27 cellular contexts compared by ENCODE assay signal in the genomic region with DNA sequence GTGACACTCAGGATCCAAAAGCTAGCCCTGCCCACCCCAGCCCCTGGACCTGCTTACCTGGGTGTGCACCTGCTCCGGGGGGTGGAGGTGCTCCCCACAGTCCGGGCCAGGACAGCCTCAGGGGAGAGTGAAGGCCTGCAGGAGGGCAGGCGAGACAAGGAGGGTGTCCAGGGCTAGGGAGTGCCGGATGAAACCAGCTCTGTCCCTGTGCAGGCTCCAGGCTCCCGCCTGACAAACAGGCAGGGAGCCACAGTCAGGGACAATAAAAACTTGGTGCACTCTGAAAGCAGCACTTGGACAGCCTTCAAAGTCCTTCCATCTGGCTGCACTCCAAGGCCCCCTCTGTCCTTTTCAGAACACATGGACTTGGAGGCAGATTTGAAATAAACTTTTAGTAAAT. TPM values are rescaled to one million over a fixed set of nuclear protein-coding genes. Genes with fewer than 3 reads are reported as not detected.
DNase-seq lines count a peak whose midpoint lies in the region; ATAC-seq, FAIRE-seq and TF ChIP-seq lines count a peak whose summit lies in the region.
"Had no signal": no experiment of that assay in that cellular context is flagged by ENCODE, and none has a peak within 500 bp of the region (broad histone marks: within the 10 kb centered on the region; RNA-seq: fewer than 3 reads in every experiment).

No MANE protein-coding gene starts in this region.

- H3K79me1 ChIP-seq in H1 (ENCODE audit: low read depth, low read length) = peaks cover 16% of the 10 kb centered on the region

- no peak overlapping the region for H3K4ac ChIP-seq in H1 (replicated peaks; ENCODE audit: insufficient read length, low read depth, low read length)

- H3K23me2 ChIP-seq in H1 (ENCODE audit: low read depth, low read length) = peaks cover 9% of the 10 kb centered on the region

- no peak overlapping the region for H3K9ac ChIP-seq in H1 (replicated peaks in 1 of 4; ENCODE audit: extremely low read depth in 1 of 4, low read depth in 3 of 4, low read length in 3 of 4)

- TF ChIP-seq CTCF in RWPE2 (IDR thresholded peaks at IDR 0.05; ENCODE audit: poor library complexity, severe bottlenecking) (no peak), H1 (IDR thresholded peaks at IDR 0.05; ENCODE audit: control extremely low read depth in 1 of 3, insufficient read depth in 1 of 3, low read depth in 1 of 3, low read length in 3 of 3) (no peak), thyroid gland (IDR thresholded peaks at IDR 0.05) (no peak)

- no peak overlapping the region for H4K5ac ChIP-seq in H1 (ENCODE audit: insufficient read length, low read depth, low read length)

- TF ChIP-seq EP300 in H1 (IDR thresholded peaks at IDR 0.05; ENCODE audit: borderline replicate concordance in 1 of 2, low read depth in 2 of 2, low read length in 2 of 2) = no peak

- peaks cover 20% of the 10 kb centered on the region for H3K36me3 Mint-ChIP-seq in activated naive CD4-positive, alpha-beta T cell treated with anti-CD3 and anti-CD28 coated beads, Interleukin-2, amount 10 ng/mL, durations not matched to agents 7 days and 5 days
- H3K36me3 Mint-ChIP-seq: memory B cell had no signal

- intact Hi-C loops in thyroid gland (cut with DNase I) = no loop called here

- H3K4me1 ChIP-seq in RWPE2 (ENCODE audit: insufficient read depth, poor library complexity, severe bottlenecking) (no peaks in the 10 kb centered on the region), H1 (replicated peaks in 1 of 4; ENCODE audit: control insufficient read depth in 3 of 4, insufficient read depth in 4 of 4, low read length in 3 of 4) (peaks cover 0 to 20% (median 12%) of the 10 kb centered on the region in 4 experiments; a peak in 6 of 7 replicates), thyroid gland (peaks cover 20 to 38% of the 10 kb centered on the region in 2 donors)

- no peaks in the 10 kb centered on the region for H3K9me3 Mint-ChIP-seq in activated naive CD4-positive, alpha-beta T cell treated with anti-CD3 and anti-CD28 coated beads, Interleukin-2, amount 10 ng/mL, durations not matched to agents 7 days and 5 days
- H3K9me3 Mint-ChIP-seq: activated CD4-positive, alpha-beta memory T cell treated with anti-CD3 and anti-CD28 coated beads for 36 hours; activated naive CD8-positive, alpha-beta T cell treated with anti-CD3 and anti-CD28 coated beads, Interleukin-2, amount 10 ng/mL, durations not matched to agents 7 days and 5 days; memory B cell; nephron progenitor cell had no signal

- H3K27ac ChIP-seq in RWPE2 (ENCODE audit: poor library complexity, severe bottlenecking) (peak overlapping the region; percentile 8), H1 (ENCODE audit: low read depth, low read length) (no peak overlapping the region), thyroid gland (no peak overlapping the region)
- H3K27ac ChIP-seq: PC-9, upper lobe of left lung had no signal

- H3K79me2 ChIP-seq in H1 (ENCODE audit: control insufficient read depth in 1 of 2, insufficient read depth in 2 of 2, low read length in 2 of 2) = peaks cover 0 to 2% of the 10 kb centered on the region in 2 experiments; a peak in 1 of 4 replicates

- no peak for TF ChIP-seq RAD21 in H1 (IDR thresholded peaks at IDR 0.05 in 1 of 2, conservative IDR thresholded peaks at IDR 0.05 in 1 of 2; ENCODE audit: low read depth in 2 of 2, low read length in 2 of 2)

- POLR2A ChIA-PET in H1 (lab: Charles Lee; ENCODE audit: partially characterized antibody) = interaction anchor here (0.7 to 25.4 kb wide), 10 partner anchors 9 to 52 kb away, joined by 3 to 455 read pairs (median 6); partner anchors contain the start of genes CLDN6, HCFC1R1, KREMEN2 and PKMYT1

- TF ChIP-seq POLR2A in H1 (IDR thresholded peaks at IDR 0.05; ENCODE audit: control extremely low read depth in 1 of 2, low read depth in 2 of 2, low read length in 2 of 2) (peak in 1 of 2 experiments; percentile 39; a peak in 2 of 3 replicates), thyroid gland (IDR thresholded peaks at IDR 0.05) (no peak)

- H3K14ac ChIP-seq in H1 (ENCODE audit: insufficient read length) = no peak overlapping the region

- H3K18ac ChIP-seq in H1 (ENCODE audit: extremely low read depth, low read length) = no peak overlapping the region

- no peak overlapping the region for H2BK120ac ChIP-seq in H1 (replicated peaks; ENCODE audit: low read depth, low read length)

- H3K27me3 ChIP-seq in RWPE2 (ENCODE audit: insufficient read depth, poor library complexity, severe bottlenecking) (no peaks in the 10 kb centered on the region), H1 (replicated peaks in 1 of 4; ENCODE audit: control insufficient read depth in 3 of 4, extremely low read depth in 1 of 4, insufficient read depth in 3 of 4, low read length in 3 of 4) (peaks cover 0 to 7% (median 4%) of the 10 kb centered on the region in 4 experiments; a peak in 5 of 7 replicates), thyroid gland (no peaks in the 10 kb centered on the region)

- H3K9me3 ChIP-seq in RWPE2 (ENCODE audit: severe bottlenecking) (no peaks in the 10 kb centered on the region), H1 (ENCODE audit: insufficient read depth in 2 of 2, low read depth in 1 of 2, low read length in 1 of 2) (no peaks in the 10 kb centered on the region), thyroid gland (no peaks in the 10 kb centered on the region)
- H3K9me3 ChIP-seq: upper lobe of left lung had no signal

- H2BK12ac ChIP-seq in H1 (ENCODE audit: low read depth, low read length) = no peak overlapping the region

- H4K8ac ChIP-seq in H1 (ENCODE audit: extremely low read depth, insufficient read depth, low read length) = no peak overlapping the region; the same call in 1 of the 2 replicates

- no peak for DNase-seq in activated naive CD4-positive, alpha-beta T cell treated with anti-CD3 and anti-CD28 coated beads, Interleukin-2, amount 10 ng/mL, durations not matched to agents 7 days and 5 days
- no peak for DNase-seq in activated naive CD4-positive, alpha-beta T cell (lab: John Stamatoyannopoulos, UW)
- DNase-seq in RWPE2 (ENCODE audit: low spot score) = no peak
- DNase-seq in H1 (ENCODE audit: low read depth in 1 of 2, low spot score in 2 of 2) = no peak
- DNase-seq in thyroid gland = peak; percentile 78 to 83
- no peak for DNase-seq in cerebellum (ENCODE audit: low spot score)
- no peak for DNase-seq in effector CD4-positive, alpha-beta T cell
- no peak for DNase-seq in middle frontal gyrus (ENCODE audit: extremely low spot score, low spot score)
- DNase-seq: ACHN; activated CD4-positive, alpha-beta memory T cell treated with anti-CD3 and anti-CD28 coated beads for 36 hours; activated naive CD8-positive, alpha-beta T cell treated with anti-CD3 and anti-CD28 coated beads, Interleukin-2, amount 10 ng/mL, durations not matched to agents 7 days and 5 days; effector memory CD4-positive, alpha-beta T cell; GOT3; islet precursor cell; MV-4-11; NCI-H2029 treated with DMSO at 0.1 percent for 48 hours; NCI-H524 treated with DMSO at 0.1 percent for 48 hours; nephron progenitor cell; PC-9; retina; stimulated activated naive CD4-positive, alpha-beta T cell treated with Interleukin-2 at 50 U/mL for 16 hours had no signal

- no peak overlapping the region for H2BK20ac ChIP-seq in H1 (ENCODE audit: low read length)

- ATAC-seq in RWPE2 (ENCODE audit: low read depth) = no peak
- ATAC-seq: SK-N-SH treated with all-trans-retinoic acid at 6 μM for 48 hours had no signal

- H4K91ac ChIP-seq in H1 (replicated peaks; ENCODE audit: insufficient read length, low read length) = no peak overlapping the region

- peaks cover 35% of the 10 kb centered on the region for H3K4me1 Mint-ChIP-seq in activated naive CD4-positive, alpha-beta T cell treated with anti-CD3 and anti-CD28 coated beads, Interleukin-2, amount 10 ng/mL, durations not matched to agents 7 days and 5 days

- H3K36me3 ChIP-seq in RWPE2 (ENCODE audit: low read depth) (peaks cover 63% of the 10 kb centered on the region), H1 (ENCODE audit: control insufficient read depth in 2 of 4, insufficient read depth in 4 of 4, low read length in 3 of 4) (peaks cover 20 to 46% (median 33%) of the 10 kb centered on the region in 4 experiments), thyroid gland (no peaks in the 10 kb centered on the region)
- H3K36me3 ChIP-seq: upper lobe of left lung had no signal

- H3K4me3 Mint-ChIP-seq in activated naive CD4-positive, alpha-beta T cell treated with anti-CD3 and anti-CD28 coated beads, Interleukin-2, amount 10 ng/mL, durations not matched to agents 7 days and 5 days = no peak overlapping the region
- H3K4me3 Mint-ChIP-seq: activated CD4-positive, alpha-beta memory T cell treated with anti-CD3 and anti-CD28 coated beads for 36 hours; activated naive CD8-positive, alpha-beta T cell treated with anti-CD3 and anti-CD28 coated beads, Interleukin-2, amount 10 ng/mL, durations not matched to agents 7 days and 5 days; memory B cell; nephron progenitor cell had no signal

- H3K56ac ChIP-seq in H1 (replicated peaks; ENCODE audit: insufficient read length, low read depth, low read length) = no peak overlapping the region

- peaks cover 10% of the 10 kb centered on the region for H3K27me3 Mint-ChIP-seq in activated naive CD4-positive, alpha-beta T cell treated with anti-CD3 and anti-CD28 coated beads, Interleukin-2, amount 10 ng/mL, durations not matched to agents 7 days and 5 days

- no peak overlapping the region for H3K23ac ChIP-seq in H1 (ENCODE audit: insufficient read length)

- H3K27ac Mint-ChIP-seq in activated naive CD4-positive, alpha-beta T cell treated with anti-CD3 and anti-CD28 coated beads, Interleukin-2, amount 10 ng/mL, durations not matched to agents 7 days and 5 days = peak overlapping the region; percentile 49
- H3K27ac Mint-ChIP-seq: activated CD4-positive, alpha-beta memory T cell treated with anti-CD3 and anti-CD28 coated beads for 36 hours; activated naive CD8-positive, alpha-beta T cell treated with anti-CD3 and anti-CD28 coated beads, Interleukin-2, amount 10 ng/mL, durations not matched to agents 7 days and 5 days; memory B cell; nephron progenitor cell had no signal

- 90% methylated on average over 5 of the region's 5 CpGs; no CpG with 5 or more reads in 1 of the 2 experiments for WGBS in H1 (ENCODE audit: extremely low coverage in 1 of 2, insufficient coverage in 1 of 2, insufficient read length in 1 of 2, insufficient replicate concordance in 2 of 2, low coverage in 1 of 2, low lambda C conversion rate in 2 of 2, missing lambda C conversion rate in 1 of 2), 2 experiments
- 29 to 58% methylated on average over 4 of the region's 5 CpGs for WGBS in thyroid gland, 2 donors

- no peak overlapping the region for H3K4me2 ChIP-seq in H1 (ENCODE audit: insufficient read depth in 1 of 2, low read depth in 2 of 2, low read length in 2 of 2)
- H3K4me2 ChIP-seq: PC-9 had no signal

- CTCF ChIA-PET in activated naive CD4-positive, alpha-beta T cell treated with anti-CD3 and anti-CD28 coated beads, Interleukin-2, amount 10 ng/mL, durations not matched to agents 7 days and 5 days (lab: Charles Lee) = no interaction called here
- CTCF ChIA-PET in H1 (lab: Charles Lee; ENCODE audit: partially characterized antibody) = interaction anchor here (0.8 to 2.8 kb wide), 10 partner anchors 9 to 86 kb away, joined by 3 to 15 read pairs (median 4); partner anchors contain the start of genes CLDN6 and KREMEN2

- no peak overlapping the region for H2AK5ac ChIP-seq in H1 (ENCODE audit: low read depth, low read length)

- H3K4me3 ChIP-seq in RWPE2 (ENCODE audit: severe bottlenecking) = no peak overlapping the region
- no peak overlapping the region for H3K4me3 ChIP-seq in H1 (ENCODE audit: extremely low read depth in 1 of 4, insufficient read depth in 2 of 4, low read depth in 3 of 4, low read length in 4 of 4)
- H3K4me3 ChIP-seq in thyroid gland (replicated peaks in 1 of 3) = no peak overlapping the region
- H3K4me3 ChIP-seq: PC-9, upper lobe of left lung had no signal

- no peak overlapping the region for H2AFZ ChIP-seq in H1 (ENCODE audit: low read length)
- H2AFZ ChIP-seq: PC-9 had no signal

- peaks cover 29 to 36% of the 10 kb centered on the region in 2 experiments for H4K20me1 ChIP-seq in H1 (replicated peaks in 1 of 2; ENCODE audit: control insufficient read depth in 1 of 2, insufficient read depth in 2 of 2, low read length in 2 of 2)

- no peak overlapping the region for H2BK5ac ChIP-seq in H1 (ENCODE audit: low read depth, low read length)

- no peak overlapping the region for H2BK15ac ChIP-seq in H1 (ENCODE audit: low read length)

- no peak for FAIRE-seq in H1 (lab: Jason Lieb, UNC)
- FAIRE-seq: G401.6 had no signal

RNA-seq across cellular contexts. Expression of gene PAQR4, which starts 3.9 kb away (rescaled TPM):
- total RNA-seq in H1 (2021; fragmentation: NEBNext Ultra II Directional; extraction: Animal tissue kit (Norgen Biotek cat#: 25700)) = 28.2 and 28.8 TPM in 2 replicates
- polyA plus RNA-seq in H1 (2011; rRNA removed) = 34.6 and 52.8 TPM in 2 replicates
- polyA plus RNA-seq in H1 (2011; cell fraction: cytosol; rRNA removed) = 28.3 TPM
- polyA plus RNA-seq in H1 (2011; cell fraction: nucleus; rRNA removed) = 78.3 TPM
- 20.3 to 25.4 TPM (median 23.6 TPM) in 4 replicates for polyA plus RNA-seq in H1 (2012, experiment 1 of 2)
- polyA plus RNA-seq in H1 (2012, experiment 2 of 2) = 28.0 TPM
- 32.2 TPM for polyA plus RNA-seq in H1 (2013, experiment 1 of 2)
- 33.2 TPM for polyA plus RNA-seq in H1 (2013, experiment 2 of 2)
- 17.1 and 17.9 TPM in 2 replicates for polyA minus RNA-seq in H1 (2011; rRNA and poly(A)+ RNA removed)
- 22.5 TPM for polyA minus RNA-seq in H1 (2011; cell fraction: cytosol; rRNA and poly(A)+ RNA removed)
- polyA minus RNA-seq in H1 (2011; cell fraction: nucleus; rRNA and poly(A)+ RNA removed) = 15.5 TPM
- 1 to 10 TPM; 2.8 to 5.6 (median 3.3) TPM for total RNA-seq in thyroid gland
- 17.5 TPM for total RNA-seq in cerebellum

RNA-seq across cellular contexts. Expression of gene PKMYT1, which starts 7.2 kb away (rescaled TPM):
- 74.7 and 83.6 TPM in 2 replicates for total RNA-seq in H1 (2021; fragmentation: NEBNext Ultra II Directional; extraction: Animal tissue kit (Norgen Biotek cat#: 25700))
- polyA plus RNA-seq in H1 (2011; rRNA removed) = 85.2 and 180 TPM in 2 replicates
- 47.7 TPM for polyA plus RNA-seq in H1 (2011; cell fraction: cytosol; rRNA removed)
- 210 TPM for polyA plus RNA-seq in H1 (2011; cell fraction: nucleus; rRNA removed)
- 52.2 to 75.7 TPM (median 70.6 TPM) in 4 replicates for polyA plus RNA-seq in H1 (2012, experiment 1 of 2)
- polyA plus RNA-seq in H1 (2012, experiment 2 of 2) = 62.9 TPM
- 113 TPM for polyA plus RNA-seq in H1 (2013, experiment 1 of 2)
- 117 TPM for polyA plus RNA-seq in H1 (2013, experiment 2 of 2)
- 14.7 and 15.1 TPM in 2 replicates for polyA minus RNA-seq in H1 (2011; rRNA and poly(A)+ RNA removed)
- polyA minus RNA-seq in H1 (2011; cell fraction: cytosol; rRNA and poly(A)+ RNA removed) = 22.3 TPM
- 61.8 TPM for polyA minus RNA-seq in H1 (2011; cell fraction: nucleus; rRNA and poly(A)+ RNA removed)
- total RNA-seq in thyroid gland = under 1 TPM in 2 of 4 donors, not detected in 2; 0.81 to 0.88 TPM
- total RNA-seq in cerebellum = 5.0 TPM

RNA-seq across cellular contexts. Expression of gene KREMEN2, which starts 9.0 kb away (rescaled TPM):
- 6.6 and 7.8 TPM in 2 replicates for total RNA-seq in H1 (2021; fragmentation: NEBNext Ultra II Directional; extraction: Animal tissue kit (Norgen Biotek cat#: 25700))
- polyA plus RNA-seq in H1 (2011; rRNA removed) = 7.0 and 10.4 TPM in 2 replicates
- 8.8 TPM for polyA plus RNA-seq in H1 (2011; cell fraction: cytosol; rRNA removed)
- polyA plus RNA-seq in H1 (2011; cell fraction: nucleus; rRNA removed) = 16.5 TPM
- 2.6 to 7.9 TPM (median 6.3 TPM) in 4 replicates for polyA plus RNA-seq in H1 (2012, experiment 1 of 2)
- polyA plus RNA-seq in H1 (2012, experiment 2 of 2) = 6.3 TPM
- 10.9 TPM for polyA plus RNA-seq in H1 (2013, experiment 1 of 2)
- polyA plus RNA-seq in H1 (2013, experiment 2 of 2) = 10.2 TPM
- 0.32 and 0.71 TPM in 2 replicates for polyA minus RNA-seq in H1 (2011; rRNA and poly(A)+ RNA removed)
- 2.3 TPM for polyA minus RNA-seq in H1 (2011; cell fraction: cytosol; rRNA and poly(A)+ RNA removed)
- polyA minus RNA-seq in H1 (2011; cell fraction: nucleus; rRNA and poly(A)+ RNA removed) = 3.9 TPM
- not detected for total RNA-seq in thyroid gland
- total RNA-seq in cerebellum = not detected
- total RNA-seq: activated CD4-positive, alpha-beta memory T cell treated with anti-CD3 and anti-CD28 coated beads for 36 hours; cardiac septum; upper lobe of left lung had no signal

RNA-seq across cellular contexts. Expression of gene CLDN9, which starts 39.6 kb away (rescaled TPM):
- 0.60 and 0.77 TPM in 2 replicates for total RNA-seq in H1 (2021; fragmentation: NEBNext Ultra II Directional; extraction: Animal tissue kit (Norgen Biotek cat#: 25700))
- polyA plus RNA-seq in H1 (2011; rRNA removed) = 0.89 and 2.2 TPM in 2 replicates
- 1.1 TPM for polyA plus RNA-seq in H1 (2011; cell fraction: cytosol; rRNA removed)
- 1.5 TPM for polyA plus RNA-seq in H1 (2011; cell fraction: nucleus; rRNA removed)
- 0.88 to 1.4 TPM (median 1.3 TPM) in 4 replicates for polyA plus RNA-seq in H1 (2012, experiment 1 of 2)
- polyA plus RNA-seq in H1 (2012, experiment 2 of 2) = 0.79 TPM
- 0.45 TPM for polyA plus RNA-seq in H1 (2013, experiment 1 of 2)
- polyA plus RNA-seq in H1 (2013, experiment 2 of 2) = 0.64 TPM
- polyA minus RNA-seq in H1 (2011; rRNA and poly(A)+ RNA removed) = 0.54 and 0.69 TPM in 2 replicates
- 1.2 TPM for polyA minus RNA-seq in H1 (2011; cell fraction: cytosol; rRNA and poly(A)+ RNA removed)
- polyA minus RNA-seq in H1 (2011; cell fraction: nucleus; rRNA and poly(A)+ RNA removed) = 2.4 TPM
- total RNA-seq in thyroid gland (under 1 TPM in 1 of 4 donors, not detected in 3; 0.33 TPM), cerebellum (not detected)
- total RNA-seq: activated CD4-positive, alpha-beta memory T cell treated with anti-CD3 and anti-CD28 coated beads for 36 hours; activated naive CD8-positive, alpha-beta T cell treated with anti-CD3 and anti-CD28 coated beads, Interleukin-2, amount 10 ng/mL, durations not matched to agents 7 days and 5 days had no signal
- polyA plus RNA-seq: IgD-negative memory B cell had no signal

RNA-seq across cellular contexts. Expression of gene CLDN6, which starts 44.9 kb away (rescaled TPM):
- total RNA-seq in H1 (2021; fragmentation: NEBNext Ultra II Directional; extraction: Animal tissue kit (Norgen Biotek cat#: 25700)) = 747 and 793 TPM in 2 replicates
- 1,115 and 1,541 TPM in 2 replicates for polyA plus RNA-seq in H1 (2011; rRNA removed)
- 1,064 TPM for polyA plus RNA-seq in H1 (2011; cell fraction: cytosol; rRNA removed)
- 853 TPM for polyA plus RNA-seq in H1 (2011; cell fraction: nucleus; rRNA removed)
- polyA plus RNA-seq in H1 (2012, experiment 1 of 2) = 1,062 to 1,141 TPM (median 1,120 TPM) in 4 replicates
- polyA plus RNA-seq in H1 (2012, experiment 2 of 2) = 1,707 TPM
- polyA plus RNA-seq in H1 (2013, experiment 1 of 2) = 1,092 TPM
- polyA plus RNA-seq in H1 (2013, experiment 2 of 2) = 1,249 TPM
- 497 and 676 TPM in 2 replicates for polyA minus RNA-seq in H1 (2011; rRNA and poly(A)+ RNA removed)
- 373 TPM for polyA minus RNA-seq in H1 (2011; cell fraction: cytosol; rRNA and poly(A)+ RNA removed)
- polyA minus RNA-seq in H1 (2011; cell fraction: nucleus; rRNA and poly(A)+ RNA removed) = 219 TPM
- total RNA-seq in thyroid gland (not detected), cerebellum (not detected)
- total RNA-seq: activated CD4-positive, alpha-beta memory T cell treated with anti-CD3 and anti-CD28 coated beads for 36 hours; activated naive CD8-positive, alpha-beta T cell treated with anti-CD3 and anti-CD28 coated beads, Interleukin-2, amount 10 ng/mL, durations not matched to agents 7 days and 5 days had no signal
- polyA plus RNA-seq: IgD-negative memory B cell had no signal

Comparison
In these comparisons a context has a peak if more than half of its experiments do, and no peak if none do; other contexts are left out.
1. DNase-seq: peak in thyroid gland (2 of 2); none in activated naive CD4-positive, alpha-beta T cell treated with anti-CD3 and anti-CD28 coated beads, Interleukin-2, amount 10 ng/mL, durations not matched to agents 7 days and 5 days (single experiment), activated naive CD4-positive, alpha-beta T cell (0 of 4), RWPE2 (single experiment), H1 (0 of 2), cerebellum (single experiment), effector CD4-positive, alpha-beta T cell (single experiment) and middle frontal gyrus (single experiment).
2. RNA of gene PKMYT1, which starts 7.2 kb away (total RNA-seq): 74.7 to 83.6 TPM in H1; 5.0 TPM in cerebellum (single experiment) and 0.81 to 0.88 TPM in thyroid gland; every median in the first group is over 10 times any median in the second.